In genomic region chr12:58608711-58609110, GRCh38 we compare ENCODE assay signal across 22 cellular contexts.
"Had no signal": no experiment of that assay in that cellular context is flagged by ENCODE, and none has a peak within 500 bp of the region (broad histone marks: within the 10 kb centered on the region; RNA-seq: fewer than 3 reads in every experiment).

No MANE protein-coding gene starts in this region.

- H3K4me1 ChIP-seq: adrenal gland, esophagus squamous epithelium, gastroesophageal sphincter, right atrium auricular region, transverse colon, vagina had no signal

- H3K9me3 Mint-ChIP-seq: activated T-cell treated with anti-CD3 and anti-CD28 coated beads, Interleukin-2, amount 50 U/mL, for 24 hours had no signal

- H3K27ac ChIP-seq: adrenal gland, brain microvascular endothelial cell, esophagus squamous epithelium, gastroesophageal sphincter, right atrium auricular region, skin epidermis, transverse colon, vagina had no signal

- H3K27me3 Mint-ChIP-seq: activated T-cell treated with anti-CD3 and anti-CD28 coated beads, Interleukin-2, amount 50 U/mL, for 24 hours; central memory CD8-positive, alpha-beta T cell; natural killer cell treated with Interleukin-12 subunit alpha and Interleukin-12 subunit beta and Interleukin-15 and Interleukin-18, amount 100 ng/mL, for 72 hours had no signal

- H3K4me1 Mint-ChIP-seq: activated CD4-positive, alpha-beta memory T cell treated with anti-CD3 and anti-CD28 coated beads, Interleukin-2, amount 10 ng/mL, durations not matched to agents 7 days and 5 days; central memory CD8-positive, alpha-beta T cell had no signal

- H3K4me3 Mint-ChIP-seq: activated CD4-positive, alpha-beta memory T cell treated with anti-CD3 and anti-CD28 coated beads, Interleukin-2, amount 10 ng/mL, durations not matched to agents 7 days and 5 days; activated T-cell treated with anti-CD3 and anti-CD28 coated beads, Interleukin-2, amount 50 U/mL, for 24 hours; central memory CD8-positive, alpha-beta T cell; natural killer cell treated with Interleukin-12 subunit alpha and Interleukin-12 subunit beta and Interleukin-15 and Interleukin-18, amount 100 ng/mL, for 72 hours had no signal

- ATAC-seq: gastroesophageal sphincter; left lobe of liver; natural killer cell treated with Interleukin-12 subunit alpha and Interleukin-12 subunit beta and Interleukin-15 and Interleukin-18, amount 100 ng/mL, for 72 hours had no signal

- DNase-seq: activated CD4-positive, alpha-beta memory T cell treated with anti-CD3 and anti-CD28 coated beads, Interleukin-2, amount 10 ng/mL, durations not matched to agents 7 days and 5 days; activated CD4-positive, alpha-beta T cell treated with anti-CD3 and anti-CD28 coated beads for 1 hour; activated naive CD4-positive, alpha-beta T cell treated with anti-CD3 and anti-CD28 coated beads, Interleukin-2, amount 50 U/mL, for 16 hours; activated T-cell treated with anti-CD3 and anti-CD28 coated beads, Interleukin-2, amount 50 U/mL, for 24 hours; adrenal gland; brain microvascular endothelial cell; effector CD8-positive, alpha-beta T cell; esophagus squamous epithelium; stimulated activated CD4-positive, alpha-beta T cell treated with anti-CD3 and anti-CD28 coated beads, Interleukin-15, amount 100 ng/mL, for 24 hours; stimulated activated CD4-positive, alpha-beta T cell treated with anti-CD3 and anti-CD28 coated beads, Interleukin-4, amount 100 ng/mL, for 4 hours; stimulated activated CD8-positive, alpha-beta memory T cell treated with anti-CD3 and anti-CD28 coated beads, Interleukin-4, amount 100 ng/mL, for 48 hours; stimulated activated naive CD4-positive, alpha-beta T cell treated with Interleukin-2 at 50 U/mL for 16 hours; T-helper 1 cell; T1000; transverse colon had no signal

- H3K27ac Mint-ChIP-seq: activated CD4-positive, alpha-beta memory T cell treated with anti-CD3 and anti-CD28 coated beads, Interleukin-2, amount 10 ng/mL, durations not matched to agents 7 days and 5 days; activated T-cell treated with anti-CD3 and anti-CD28 coated beads, Interleukin-2, amount 50 U/mL, for 24 hours; natural killer cell treated with Interleukin-12 subunit alpha and Interleukin-12 subunit beta and Interleukin-15 and Interleukin-18, amount 100 ng/mL, for 72 hours had no signal

- H3K36me3 ChIP-seq: adrenal gland, brain microvascular endothelial cell, esophagus squamous epithelium, gastroesophageal sphincter, right atrium auricular region, transverse colon, vagina had no signal

- H3K27me3 ChIP-seq: adrenal gland, brain microvascular endothelial cell, esophagus squamous epithelium, gastroesophageal sphincter, right atrium auricular region, transverse colon, vagina had no signal

- H3K9me3 ChIP-seq: adrenal gland, esophagus squamous epithelium, gastroesophageal sphincter, right atrium auricular region, transverse colon, vagina had no signal

- H3K4me3 ChIP-seq: adrenal gland, esophagus squamous epithelium, gastroesophageal sphincter, right atrium auricular region, skin epidermis, transverse colon, vagina had no signal
